ENCODE assay signal across 8 cellular contexts in the genomic region with DNA sequence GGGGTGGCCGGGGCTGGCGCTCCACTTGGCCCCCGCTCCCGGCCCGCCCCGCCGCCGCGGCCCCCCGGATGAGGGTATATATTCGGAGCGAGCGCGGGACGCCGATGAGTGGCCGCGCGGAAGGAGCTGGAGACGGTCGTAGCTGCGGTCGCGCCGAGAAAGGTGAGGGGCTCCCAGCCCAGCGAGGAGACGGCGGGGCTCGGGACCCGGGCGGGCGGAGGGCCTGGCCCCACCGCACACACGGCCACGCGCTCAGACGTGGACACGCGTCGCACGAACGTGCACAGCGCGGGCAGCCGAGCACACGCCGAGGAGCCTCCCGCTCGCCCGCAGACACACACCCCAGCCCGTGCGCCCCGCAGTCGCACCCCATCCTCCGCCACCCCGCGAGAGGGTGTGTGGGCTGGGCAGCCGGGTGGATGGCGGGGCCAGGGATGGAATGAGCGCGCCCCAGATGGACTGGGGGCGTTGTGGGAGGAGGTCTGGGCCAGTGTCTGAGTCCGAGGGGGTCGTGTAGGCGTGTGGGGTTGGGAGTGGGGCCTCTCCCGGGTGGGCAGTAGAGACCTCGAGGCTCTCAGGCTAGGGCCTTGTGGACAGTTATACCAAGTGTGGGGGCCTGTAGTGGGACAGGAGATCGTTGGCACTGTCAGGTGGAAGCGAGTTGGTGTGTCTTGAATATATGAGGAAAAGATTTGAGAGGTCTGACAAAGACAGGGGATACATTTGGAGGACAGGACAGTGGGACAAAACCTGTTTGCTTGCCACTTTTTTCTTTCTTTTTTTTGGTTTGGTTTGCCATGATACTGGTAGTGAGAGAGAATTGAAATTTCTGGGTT. TPM values are rescaled to one million over a fixed set of nuclear protein-coding genes. Genes with fewer than 3 reads are reported as not detected.
A peak's percentile ranks its signal among the peaks of the same experiment; 100 is the strongest.
DNase-seq lines count a peak whose midpoint lies in the region; ATAC-seq and TF ChIP-seq lines count a peak whose summit lies in the region.

A gene (plus strand): TSS at position 107 of the 836 bp plus-strand sequence. CDS start 4,347 bp downstream, outside the sequence.

- H3K27ac Mint-ChIP-seq in memory B cell = peak within 1 kb of the TSS; percentile 96

- ATAC-seq in GM18867 (IDR thresholded peaks at IDR 0.05; ENCODE audit: unreplicated experiment) = peak; percentile 33
- ATAC-seq in HG03039 (IDR thresholded peaks at IDR 0.05; ENCODE audit: unreplicated experiment) = peak; percentile 28
- ATAC-seq in memory B cell (ENCODE audit: low read depth) = peak; percentile 44

- TF ChIP-seq POLR2A in suprapubic skin (IDR thresholded peaks at IDR 0.05) = peak; percentile 88 to 98

- peaks cover 2% of the 10 kb centered on the region for H3K36me3 Mint-ChIP-seq in memory B cell

- H3K4me3 ChIP-seq in SJCRH30 (peak within 1 kb of the TSS; percentile 94), duodenal mucosa (ENCODE audit: low read depth in 1 of 2, low read length in 2 of 2) (peak within 1 kb of the TSS; percentile 86 to 94), suprapubic skin (peak within 1 kb of the TSS; percentile 77)

- 2% methylated on average over 30 of the region's 69 CpGs for WGBS in suprapubic skin

- DNase-seq in ACHN = peak; percentile 19
- DNase-seq in SJCRH30 = peak; percentile 19 to 35
- DNase-seq in memory B cell (ENCODE audit: low spot score in 2 of 2) = peak in 1 of 2 donors; percentile 5
- DNase-seq in suprapubic skin (ENCODE audit: low spot score in 2 of 2) = peak in 1 of 2 donors; percentile 77
- DNase-seq in GF-D8 (lab: John Stamatoyannopoulos, UW) = no peak

- H3K9me3 Mint-ChIP-seq in memory B cell = no peaks in the 10 kb centered on the region

- TF ChIP-seq EP300 in suprapubic skin (IDR thresholded peaks at IDR 0.05) = no peak

- H3K27ac ChIP-seq in SJCRH30 (peak within 1 kb of the TSS; percentile 74), duodenal mucosa (ENCODE audit: low read depth, low read length) (peak within 1 kb of the TSS; percentile 94), suprapubic skin (peak within 1 kb of the TSS; percentile 96)

- peaks cover 17% of the 10 kb centered on the region for H3K4me1 Mint-ChIP-seq in memory B cell

- no peaks in the 10 kb centered on the region for H3K9me3 ChIP-seq in SJCRH30 (replicated peaks)
- H3K9me3 ChIP-seq in duodenal mucosa (ENCODE audit: control insufficient read depth in 1 of 2, low read length in 2 of 2) = no peaks in the 10 kb centered on the region
- H3K9me3 ChIP-seq in suprapubic skin = no peaks in the 10 kb centered on the region

- H3K4me3 Mint-ChIP-seq in memory B cell = peak within 1 kb of the TSS; percentile 95

- H3K36me3 ChIP-seq in SJCRH30 (peaks cover 7% of the 10 kb centered on the region; the same call in 1 of the 2 replicates), duodenal mucosa (ENCODE audit: control insufficient read depth in 1 of 2, insufficient read depth in 2 of 2, low read length in 2 of 2) (peaks cover 0 to 2% of the 10 kb centered on the region in 2 donors), suprapubic skin (no peaks in the 10 kb centered on the region)

- in situ Hi-C loops in ACHN (cut with HindIII; ENCODE audit: low pct_ligation_motif_present, low pct_unique_long_range_greater_than_20kb, low sequenced_read_pairs) = no loop called here

- H3K27me3 Mint-ChIP-seq in memory B cell = no peaks in the 10 kb centered on the region

- H3K4me1 ChIP-seq in SJCRH30 = peaks cover 3% of the 10 kb centered on the region; the same call in 1 of the 2 replicates
- peaks cover 29 to 36% of the 10 kb centered on the region in 2 donors for H3K4me1 ChIP-seq in duodenal mucosa (ENCODE audit: control insufficient read depth in 1 of 2, insufficient read depth in 2 of 2, low read length in 2 of 2)
- H3K4me1 ChIP-seq in suprapubic skin = peaks cover 28% of the 10 kb centered on the region

- H3K27me3 ChIP-seq in SJCRH30 (no peaks in the 10 kb centered on the region), duodenal mucosa (ENCODE audit: control insufficient read depth in 1 of 2, insufficient read depth in 2 of 2, low read length in 2 of 2) (no peaks in the 10 kb centered on the region), suprapubic skin (no peaks in the 10 kb centered on the region)

- H3K9ac ChIP-seq in duodenal mucosa (ENCODE audit: low read depth in 1 of 2, low read length in 2 of 2) = peak within 1 kb of the TSS; percentile 94 to 95

- TF ChIP-seq CTCF in suprapubic skin (IDR thresholded peaks at IDR 0.05) = no peak

RNA-seq across cellular contexts. Expression of the gene that starts here (rescaled TPM):
- total RNA-seq in SJCRH30 (2014; rRNA removed; shearing (Covaris generic)) = 70.7 and 76.1 TPM in 2 replicates
- total RNA-seq in suprapubic skin = 10 to 100 TPM; 27.0 to 65.7 (median 47.9) TPM
